ENCODE assay signal across 10 cellular contexts in the genomic region with DNA sequence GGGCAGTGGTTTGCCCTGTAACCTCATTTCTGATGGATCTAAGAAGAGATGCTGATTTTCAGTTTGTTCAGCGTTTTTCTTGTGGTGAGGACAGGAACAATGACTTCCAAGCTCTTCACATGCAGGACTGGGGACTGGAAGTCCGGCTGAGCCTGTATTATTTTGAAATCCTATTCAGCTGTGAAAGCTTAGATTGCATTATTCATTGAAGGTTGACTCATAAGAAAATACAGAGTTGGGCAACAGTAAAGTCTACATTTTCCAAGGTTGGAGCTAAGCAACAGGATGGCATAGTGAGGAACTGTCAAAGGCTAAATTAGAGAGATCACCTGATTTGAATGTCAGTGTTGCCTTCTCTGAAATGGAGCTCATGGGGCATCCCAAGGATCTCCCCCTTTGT.
A peak's percentile ranks its signal among the peaks of the same experiment; 100 is the strongest.
DNase-seq lines count a peak whose midpoint lies in the region; ATAC-seq and TF ChIP-seq lines count a peak whose summit lies in the region.
"Had no signal": no experiment of that assay in that cellular context is flagged by ENCODE, and none has a peak within 500 bp of the region (broad histone marks: within the 10 kb centered on the region; RNA-seq: fewer than 3 reads in every experiment).

No MANE protein-coding gene starts in this region.

- CTCF ChIA-PET in HEK293 (lab: Yijun Ruan, JAX), result interaction anchor here (1.1 to 1.2 kb wide), 3 partner anchors 19 to 403 kb away, joined by 3 to 5 read pairs (median 4); no protein-coding TSS in a partner anchor

- H3K4me3 ChIP-seq in HEK293 (ENCODE audit: low read depth, low read length) (no peak overlapping the region), WI38 (ENCODE audit: low read depth, low read length) (peak overlapping the region; percentile 44), thyroid gland (replicated peaks in 1 of 3) (no peak overlapping the region)
- H3K4me3 ChIP-seq: body of pancreas, heart left ventricle, spleen had no signal

- no peak overlapping the region for H3K27ac ChIP-seq in HEK293 (ENCODE audit: extremely low read depth, low read depth, low read length)
- peak overlapping the region; percentile 97 for H3K27ac ChIP-seq in foreskin keratinocyte
- H3K27ac ChIP-seq in thyroid gland, result peak overlapping the region in 2 of 3 donors; percentile 14 to 61
- H3K27ac ChIP-seq: body of pancreas, heart left ventricle, spleen had no signal

- TF ChIP-seq POLR2A in thyroid gland (IDR thresholded peaks at IDR 0.05), result no peak

- DNase-seq in foreskin keratinocyte (peak; percentile 92 to 95), thyroid gland (peak; percentile 43 to 53), NCI-H82 treated with DMSO at 0.1 percent for 48 hours (lab: John Stamatoyannopoulos, UW; ENCODE audit: unreplicated experiment) (no peak), DMS53 treated with DMSO at 0.1 percent for 48 hours (lab: John Stamatoyannopoulos, UW; ENCODE audit: unreplicated experiment) (no peak)
- DNase-seq: body of pancreas, heart left ventricle, spleen had no signal

- no peaks in the 10 kb centered on the region for H3K9me3 ChIP-seq in HEK293 (ENCODE audit: control insufficient read depth, insufficient read depth, low read depth, low read length)
- no peaks in the 10 kb centered on the region for H3K9me3 ChIP-seq in thyroid gland
- H3K9me3 ChIP-seq: body of pancreas, spleen had no signal

- 15 to 33% methylated on average over 2 of the region's 2 CpGs for WGBS in thyroid gland, 2 donors

- intact Hi-C loops in thyroid gland (cut with DNase I), result no loop called here

- peak; percentile 87 for ATAC-seq in foreskin keratinocyte
- ATAC-seq in HG03039 (IDR thresholded peaks at IDR 0.05; ENCODE audit: unreplicated experiment), result no peak
- ATAC-seq: body of pancreas, heart left ventricle had no signal

- H3K36me3 ChIP-seq in HEK293 (ENCODE audit: control insufficient read depth in 2 of 2, insufficient read depth in 1 of 2, low read length in 2 of 2), result no peaks in the 10 kb centered on the region
- H3K36me3 ChIP-seq in thyroid gland, result no peaks in the 10 kb centered on the region
- H3K36me3 ChIP-seq: heart left ventricle, spleen had no signal

- TF ChIP-seq CTCF in HEK293 (tag by site-specific recombination; IDR thresholded peaks at IDR 0.05) (no peak), WI38 (IDR thresholded peaks at IDR 0.05; ENCODE audit: low read depth, low read length) (no peak), foreskin keratinocyte (conservative IDR thresholded peaks at IDR 0.05) (no peak), thyroid gland (IDR thresholded peaks at IDR 0.05) (no peak)

- H3K4me1 ChIP-seq in HEK293 (ENCODE audit: control insufficient read depth, insufficient read depth, low read length) (peaks cover 2% of the 10 kb centered on the region; the same call in 1 of the 2 replicates), foreskin keratinocyte (peaks cover 39% of the 10 kb centered on the region), thyroid gland (peaks cover 42 to 45% of the 10 kb centered on the region in 2 donors)
- H3K4me1 ChIP-seq: body of pancreas, spleen had no signal

- H3K27me3 ChIP-seq in foreskin keratinocyte, result no peaks in the 10 kb centered on the region
- H3K27me3 ChIP-seq in thyroid gland, result no peaks in the 10 kb centered on the region
- H3K27me3 ChIP-seq: body of pancreas, heart left ventricle, spleen had no signal

- POLR2A ChIA-PET in HEK293 (lab: Yijun Ruan, JAX), result interaction anchor here (0.6 kb wide), 1 partner anchor 595 kb away, joined by 3 read pairs; no protein-coding TSS in a partner anchor

TF ChIP-seq in HEK293, 187 proteins besides CTCF, POLR2A, EP300 and RAD21:
- TF ChIP-seq, protein P1, sequence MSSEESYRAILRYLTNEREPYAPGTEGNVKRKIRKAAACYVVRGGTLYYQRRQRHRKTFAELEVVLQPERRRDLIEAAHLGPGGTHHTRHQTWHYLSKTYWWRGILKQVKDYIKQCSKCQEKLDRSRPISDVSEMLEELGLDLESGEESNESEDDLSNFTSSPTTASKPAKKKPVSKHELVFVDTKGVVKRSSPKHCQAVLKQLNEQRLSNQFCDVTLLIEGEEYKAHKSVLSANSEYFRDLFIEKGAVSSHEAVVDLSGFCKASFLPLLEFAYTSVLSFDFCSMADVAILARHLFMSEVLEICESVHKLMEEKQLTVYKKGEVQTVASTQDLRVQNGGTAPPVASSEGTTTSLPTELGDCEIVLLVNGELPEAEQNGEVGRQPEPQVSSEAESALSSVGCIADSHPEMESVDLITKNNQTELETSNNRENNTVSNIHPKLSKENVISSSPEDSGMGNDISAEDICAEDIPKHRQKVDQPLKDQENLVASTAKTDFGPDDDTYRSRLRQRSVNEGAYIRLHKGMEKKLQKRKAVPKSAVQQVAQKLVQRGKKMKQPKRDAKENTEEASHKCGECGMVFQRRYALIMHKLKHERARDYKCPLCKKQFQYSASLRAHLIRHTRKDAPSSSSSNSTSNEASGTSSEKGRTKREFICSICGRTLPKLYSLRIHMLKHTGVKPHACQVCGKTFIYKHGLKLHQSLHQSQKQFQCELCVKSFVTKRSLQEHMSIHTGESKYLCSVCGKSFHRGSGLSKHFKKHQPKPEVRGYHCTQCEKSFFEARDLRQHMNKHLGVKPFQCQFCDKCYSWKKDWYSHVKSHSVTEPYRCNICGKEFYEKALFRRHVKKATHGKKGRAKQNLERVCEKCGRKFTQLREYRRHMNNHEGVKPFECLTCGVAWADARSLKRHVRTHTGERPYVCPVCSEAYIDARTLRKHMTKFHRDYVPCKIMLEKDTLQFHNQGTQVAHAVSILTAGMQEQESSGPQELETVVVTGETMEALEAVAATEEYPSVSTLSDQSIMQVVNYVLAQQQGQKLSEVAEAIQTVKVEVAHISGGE (tag by site-specific recombination; conservative IDR thresholded peaks at IDR 0.05; ENCODE audit: low read depth), result no peak
- TF ChIP-seq SCRT2 (tag by site-specific recombination; IDR thresholded peaks at IDR 0.05), result peak; percentile 74; the same call in 1 of the 2 replicates
- TF ChIP-seq ZNF274 (IDR thresholded peaks at IDR 0.05; ENCODE audit: low read length), result no peak
- TF ChIP-seq ZNF274 (tag by site-specific recombination; IDR thresholded peaks at IDR 0.05; ENCODE audit: borderline replicate concordance), result no peak
- TF ChIP-seq ZBTB20 (tag by site-specific recombination; IDR thresholded peaks at IDR 0.05), result peak; percentile 62; the same call in 1 of the 2 replicates

Comparison
In these comparisons a context has a peak if more than half of its experiments do, and no peak if none do; other contexts are left out.
1. DNase-seq: peak in foreskin keratinocyte (2 of 2) and thyroid gland (2 of 2); none in NCI-H82 treated with DMSO at 0.1 percent for 48 hours (single experiment) and DMS53 treated with DMSO at 0.1 percent for 48 hours (single experiment).